Comparison of ENCODE assay signal across 17 cellular contexts in the genomic region with DNA sequence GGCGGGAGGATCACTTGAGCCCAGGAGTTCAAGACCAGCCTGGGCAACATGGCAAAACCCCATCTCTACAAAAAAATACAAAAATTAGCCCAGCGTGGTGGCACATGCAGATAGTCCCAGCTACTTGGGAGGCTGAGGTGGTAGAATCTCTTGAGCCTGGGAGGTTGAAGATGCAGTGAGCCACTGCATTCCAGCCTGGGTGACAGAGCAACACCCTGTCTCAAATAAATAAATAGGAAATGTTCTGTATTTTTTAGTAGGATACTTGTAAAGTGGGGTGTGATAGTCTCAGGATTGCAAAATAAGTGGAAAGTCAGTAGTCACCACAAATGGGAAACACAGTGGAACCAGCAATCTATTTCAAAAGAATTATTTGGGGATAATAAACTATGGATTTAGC.
"Had no signal": no experiment of that assay in that cellular context is flagged by ENCODE, and none has a peak within 500 bp of the region (broad histone marks: within the 10 kb centered on the region; RNA-seq: fewer than 3 reads in every experiment).

No MANE protein-coding gene starts in this region.

- ATAC-seq: activated T-helper 17 cell treated with anti-CD3 and anti-CD28 coated beads, Interleukin-2, amount 50 U/mL, for 72 hours; effector memory CD8-positive, alpha-beta T cell; esophagus mucosa; left colon; mucosa of descending colon; natural killer cell treated with Interleukin-12 subunit alpha and Interleukin-12 subunit beta and Interleukin-15 and Interleukin-18, amount 100 ng/mL, for 72 hours; stimulated activated effector memory CD8-positive, alpha-beta T cell treated with anti-CD3 and anti-CD28 coated beads, Interleukin-12 subunit alpha, Interleukin-12 subunit beta, amount 100 ng/mL, for 72 hours had no signal

- H3K36me3 Mint-ChIP-seq: immature natural killer cell; natural killer cell treated with Interleukin-12 subunit alpha and Interleukin-12 subunit beta and Interleukin-15 and Interleukin-18, amount 100 ng/mL, for 72 hours had no signal

- H3K4me3 Mint-ChIP-seq: activated naive CD4-positive, alpha-beta T cell treated with anti-CD3 and anti-CD28 coated beads for 36 hours; activated T-helper 17 cell treated with anti-CD3 and anti-CD28 coated beads, Interleukin-2, amount 50 U/mL, for 72 hours; dendritic cell treated with granulocyte-macrophage colony-stimulating factor and Interleukin-4, amounts not matched to agents 40 ng/mL and 50 ng/mL, for 4 days; effector memory CD8-positive, alpha-beta T cell; immature natural killer cell; natural killer cell treated with Interleukin-12 subunit alpha and Interleukin-12 subunit beta and Interleukin-15 and Interleukin-18, amount 100 ng/mL, for 72 hours; stimulated activated effector memory CD8-positive, alpha-beta T cell treated with anti-CD3 and anti-CD28 coated beads, Interleukin-12 subunit alpha, Interleukin-12 subunit beta, amount 100 ng/mL, for 72 hours; T-helper 1 cell treated with Interleukin-12 subunit alpha and Interleukin-12 subunit beta and Interleukin-4 antibody, amounts not matched to agents 30 μg/mL and 1 μg/mL, for 36 hours had no signal

- H3K27me3 ChIP-seq: adrenal gland, thyroid gland, uterus had no signal

- H3K27me3 Mint-ChIP-seq: activated T-helper 17 cell treated with anti-CD3 and anti-CD28 coated beads, Interleukin-2, amount 50 U/mL, for 72 hours; dendritic cell treated with granulocyte-macrophage colony-stimulating factor and Interleukin-4, amounts not matched to agents 40 ng/mL and 50 ng/mL, for 4 days; effector memory CD8-positive, alpha-beta T cell; natural killer cell treated with Interleukin-12 subunit alpha and Interleukin-12 subunit beta and Interleukin-15 and Interleukin-18, amount 100 ng/mL, for 72 hours had no signal

- H3K27ac Mint-ChIP-seq: activated naive CD4-positive, alpha-beta T cell treated with anti-CD3 and anti-CD28 coated beads for 36 hours; activated T-helper 17 cell treated with anti-CD3 and anti-CD28 coated beads, Interleukin-2, amount 50 U/mL, for 72 hours; dendritic cell treated with granulocyte-macrophage colony-stimulating factor and Interleukin-4, amounts not matched to agents 40 ng/mL and 50 ng/mL, for 4 days; effector memory CD8-positive, alpha-beta T cell; natural killer cell treated with Interleukin-12 subunit alpha and Interleukin-12 subunit beta and Interleukin-15 and Interleukin-18, amount 100 ng/mL, for 72 hours; stimulated activated effector memory CD8-positive, alpha-beta T cell treated with anti-CD3 and anti-CD28 coated beads, Interleukin-12 subunit alpha, Interleukin-12 subunit beta, amount 100 ng/mL, for 72 hours; T-helper 1 cell treated with Interleukin-12 subunit alpha and Interleukin-12 subunit beta and Interleukin-4 antibody, amounts not matched to agents 30 μg/mL and 1 μg/mL, for 36 hours had no signal

- H3K36me3 ChIP-seq: adrenal gland, thyroid gland, uterus had no signal

- H3K4me3 ChIP-seq: adrenal gland, mucosa of descending colon, thyroid gland, uterus had no signal

- H3K9me3 ChIP-seq: adrenal gland, mucosa of descending colon, thyroid gland, uterus had no signal

- H3K9me3 Mint-ChIP-seq: activated naive CD4-positive, alpha-beta T cell treated with anti-CD3 and anti-CD28 coated beads for 36 hours; activated T-helper 17 cell treated with anti-CD3 and anti-CD28 coated beads, Interleukin-2, amount 50 U/mL, for 72 hours; dendritic cell treated with granulocyte-macrophage colony-stimulating factor and Interleukin-4, amounts not matched to agents 40 ng/mL and 50 ng/mL, for 4 days; effector memory CD8-positive, alpha-beta T cell; immature natural killer cell; natural killer cell treated with Interleukin-12 subunit alpha and Interleukin-12 subunit beta and Interleukin-15 and Interleukin-18, amount 100 ng/mL, for 72 hours; stimulated activated effector memory CD8-positive, alpha-beta T cell treated with anti-CD3 and anti-CD28 coated beads, Interleukin-12 subunit alpha, Interleukin-12 subunit beta, amount 100 ng/mL, for 72 hours; T-helper 1 cell treated with Interleukin-12 subunit alpha and Interleukin-12 subunit beta and Interleukin-4 antibody, amounts not matched to agents 30 μg/mL and 1 μg/mL, for 36 hours had no signal

- DNase-seq: activated CD4-positive, alpha-beta T cell treated with anti-CD3 and anti-CD28 coated beads, Interleukin-2, amount 50 U/mL, for 1 hour; activated naive CD4-positive, alpha-beta T cell treated with anti-CD3 and anti-CD28 coated beads for 36 hours; activated T-cell treated with anti-CD3 and anti-CD28 coated beads for 4 hours; adrenal gland; central memory CD4-positive, alpha-beta T cell; effector memory CD8-positive, alpha-beta T cell; immature natural killer cell; left colon; mucosa of descending colon; thyroid gland; uterus had no signal

- H3K27ac ChIP-seq: adrenal gland, uterus had no signal
